In genomic region chr4:168848977-168849687, GRCh38 we compare ENCODE assay signal across 9 cellular contexts.
DNase-seq lines count a peak whose midpoint lies in the region; ATAC-seq and TF ChIP-seq lines count a peak whose summit lies in the region.
"Had no signal": no experiment of that assay in that cellular context is flagged by ENCODE, and none has a peak within 500 bp of the region (broad histone marks: within the 10 kb centered on the region; RNA-seq: fewer than 3 reads in every experiment).

No MANE protein-coding gene starts in this region.

- no peak overlapping the region for H2BK5ac ChIP-seq in mesendoderm (ENCODE audit: low read length)

- H2BK120ac ChIP-seq in mesendoderm (ENCODE audit: low read depth, low read length): no peak overlapping the region

- H4K5ac ChIP-seq in mesendoderm (ENCODE audit: low read length): no peak overlapping the region

- H3K4me1 ChIP-seq in duodenal mucosa (ENCODE audit: control insufficient read depth in 1 of 2, insufficient read depth in 2 of 2, low read length in 2 of 2) (peaks cover 18 to 19% of the 10 kb centered on the region in 2 donors), mesendoderm (ENCODE audit: control insufficient read depth, low read depth, low read length) (peaks cover 11% of the 10 kb centered on the region)

- H3K36me3 ChIP-seq in duodenal mucosa (ENCODE audit: control insufficient read depth in 1 of 2, insufficient read depth in 2 of 2, low read length in 2 of 2): peaks cover 0 to under 1% of the 10 kb centered on the region in 2 donors
- H3K36me3 ChIP-seq in mesendoderm (ENCODE audit: control insufficient read depth, insufficient read depth, low read length): no peaks in the 10 kb centered on the region

- peak overlapping the region; percentile 36 for H2BK15ac ChIP-seq in mesendoderm (replicated peaks; ENCODE audit: low read depth)

- no peaks in the 10 kb centered on the region for H3K9me3 Mint-ChIP-seq in activated CD4-positive, alpha-beta T cell treated with anti-CD3 and anti-CD28 coated beads, Interleukin-2, amount 10 ng/mL, durations not matched to agents 24 days and 14 days
- H3K9me3 Mint-ChIP-seq in activated CD4-positive, alpha-beta T cell treated with anti-CD3 and anti-CD28 coated beads for 36 hours (ENCODE audit: low read depth): no peaks in the 10 kb centered on the region
- H3K9me3 Mint-ChIP-seq in type B pancreatic cell (no peaks in the 10 kb centered on the region), endothelial cell (ENCODE audit: unreplicated experiment) (no peaks in the 10 kb centered on the region)

- H3K4me3 ChIP-seq in duodenal mucosa (ENCODE audit: low read depth in 1 of 2, low read length in 2 of 2): peak overlapping the region; percentile 31 to 33
- H3K4me3 ChIP-seq in mesendoderm (ENCODE audit: low read length): no peak overlapping the region

- no peak overlapping the region for H3K18ac ChIP-seq in mesendoderm (ENCODE audit: low read length)

- no peak overlapping the region for H2AK5ac ChIP-seq in mesendoderm (ENCODE audit: low read length)

- H3K4ac ChIP-seq in mesendoderm (ENCODE audit: low read depth, low read length): no peak overlapping the region

- H4K8ac ChIP-seq in mesendoderm (ENCODE audit: low read depth, low read length): no peak overlapping the region

- peak overlapping the region; percentile 22 for H3K4me3 Mint-ChIP-seq in activated CD4-positive, alpha-beta T cell treated with anti-CD3 and anti-CD28 coated beads, Interleukin-2, amount 10 ng/mL, durations not matched to agents 24 days and 14 days
- H3K4me3 Mint-ChIP-seq in activated CD4-positive, alpha-beta T cell treated with anti-CD3 and anti-CD28 coated beads for 36 hours: no peak overlapping the region
- H3K4me3 Mint-ChIP-seq in type B pancreatic cell (peak overlapping the region; percentile 72), endothelial cell (ENCODE audit: unreplicated experiment) (no peak overlapping the region)

- no peak overlapping the region for H3K56ac ChIP-seq in mesendoderm (ENCODE audit: low read length)

- H3K9me3 ChIP-seq in duodenal mucosa (ENCODE audit: control insufficient read depth in 1 of 2, low read length in 2 of 2): no peaks in the 10 kb centered on the region

- H3K4me1 Mint-ChIP-seq in activated CD4-positive, alpha-beta T cell treated with anti-CD3 and anti-CD28 coated beads, Interleukin-2, amount 10 ng/mL, durations not matched to agents 24 days and 14 days: peaks cover 23% of the 10 kb centered on the region
- H3K4me1 Mint-ChIP-seq in activated CD4-positive, alpha-beta T cell treated with anti-CD3 and anti-CD28 coated beads for 36 hours: peaks cover 18% of the 10 kb centered on the region
- peaks cover 54% of the 10 kb centered on the region for H3K4me1 Mint-ChIP-seq in type B pancreatic cell (ENCODE audit: unreplicated experiment)
- peaks cover 32% of the 10 kb centered on the region for H3K4me1 Mint-ChIP-seq in endothelial cell (ENCODE audit: unreplicated experiment)

- H3K27me3 Mint-ChIP-seq in activated CD4-positive, alpha-beta T cell treated with anti-CD3 and anti-CD28 coated beads, Interleukin-2, amount 10 ng/mL, durations not matched to agents 24 days and 14 days: peaks cover 2% of the 10 kb centered on the region
- H3K27me3 Mint-ChIP-seq in activated CD4-positive, alpha-beta T cell treated with anti-CD3 and anti-CD28 coated beads for 36 hours: peaks cover 5% of the 10 kb centered on the region
- H3K27me3 Mint-ChIP-seq in type B pancreatic cell (no peaks in the 10 kb centered on the region), endothelial cell (ENCODE audit: unreplicated experiment) (no peaks in the 10 kb centered on the region)

- TF ChIP-seq CTCF in type B pancreatic cell (conservative IDR thresholded peaks at IDR 0.05) (no peak), endothelial cell (IDR thresholded peaks at IDR 0.05; ENCODE audit: unreplicated experiment) (no peak)

- POLR2A ChIA-PET in activated CD4-positive, alpha-beta T cell treated with anti-CD3 and anti-CD28 coated beads for 36 hours (lab: Charles Lee): no interaction called here

- H3K27me3 ChIP-seq in duodenal mucosa (ENCODE audit: control insufficient read depth in 1 of 2, insufficient read depth in 2 of 2, low read length in 2 of 2) (no peaks in the 10 kb centered on the region), mesendoderm (ENCODE audit: insufficient read depth, low read length, poor library complexity) (no peaks in the 10 kb centered on the region)

- CTCF ChIA-PET in activated CD4-positive, alpha-beta T cell treated with anti-CD3 and anti-CD28 coated beads for 36 hours (lab: Charles Lee): interaction anchor here (0.8 to 1.6 kb wide), 2 partner anchors 12 to 15 kb away, joined by 4 read pairs; no protein-coding TSS in a partner anchor

- no peak overlapping the region for H3K27ac Mint-ChIP-seq in activated CD4-positive, alpha-beta T cell treated with anti-CD3 and anti-CD28 coated beads, Interleukin-2, amount 10 ng/mL, durations not matched to agents 24 days and 14 days
- no peak overlapping the region for H3K27ac Mint-ChIP-seq in activated CD4-positive, alpha-beta T cell treated with anti-CD3 and anti-CD28 coated beads for 36 hours
- peak overlapping the region; percentile 75 for H3K27ac Mint-ChIP-seq in type B pancreatic cell
- no peak overlapping the region for H3K27ac Mint-ChIP-seq in endothelial cell (ENCODE audit: unreplicated experiment)

- no CpG with 5 or more reads among the region's 11 CpGs for WGBS in mesendoderm (ENCODE audit: extremely low coverage, insufficient coverage, low lambda C conversion rate)

- H3K79me1 ChIP-seq in mesendoderm (ENCODE audit: low read length): no peaks in the 10 kb centered on the region

- no peak for DNase-seq in activated CD4-positive, alpha-beta T cell treated with anti-CD3 and anti-CD28 coated beads, Interleukin-2, amount 10 ng/mL, durations not matched to agents 24 days and 14 days
- no peak for DNase-seq in activated CD4-positive, alpha-beta T cell treated with anti-CD3 and anti-CD28 coated beads for 36 hours
- DNase-seq in mesendoderm (peak; percentile 84), type B pancreatic cell (ENCODE audit: extremely low spot score, unreplicated experiment) (no peak), mucosa of gallbladder (ENCODE audit: low spot score) (no peak), endothelial cell (ENCODE audit: low spot score) (no peak)
- DNase-seq: NCI-H187 treated with DMSO at 0.1 percent for 48 hours had no signal

- intact Hi-C loops in activated CD4-positive, alpha-beta T cell treated with anti-CD3 and anti-CD28 coated beads, Interleukin-2, amount 10 ng/mL, durations not matched to agents 24 days and 14 days (cut with micrococcal nuclease): no loop called here
- intact Hi-C loops in activated CD4-positive, alpha-beta T cell treated with anti-CD3 and anti-CD28 coated beads for 36 hours (cut with DNase I, micrococcal nuclease): no loop called here

- peaks cover 5% of the 10 kb centered on the region for H3K36me3 Mint-ChIP-seq in activated CD4-positive, alpha-beta T cell treated with anti-CD3 and anti-CD28 coated beads, Interleukin-2, amount 10 ng/mL, durations not matched to agents 24 days and 14 days (ENCODE audit: low read depth)
- no peaks in the 10 kb centered on the region for H3K36me3 Mint-ChIP-seq in activated CD4-positive, alpha-beta T cell treated with anti-CD3 and anti-CD28 coated beads for 36 hours (ENCODE audit: low read depth)
- peaks cover 20% of the 10 kb centered on the region for H3K36me3 Mint-ChIP-seq in type B pancreatic cell
- no peaks in the 10 kb centered on the region for H3K36me3 Mint-ChIP-seq in endothelial cell (ENCODE audit: low read depth, unreplicated experiment)

- no peak for ATAC-seq in activated CD4-positive, alpha-beta T cell treated with anti-CD3 and anti-CD28 coated beads for 36 hours
- ATAC-seq in GM21619 (IDR thresholded peaks at IDR 0.05; ENCODE audit: unreplicated experiment): no peak

- H3K79me2 ChIP-seq in mesendoderm (ENCODE audit: control insufficient read depth, insufficient read depth, low read length): no peaks in the 10 kb centered on the region

- no peak overlapping the region for H3K9ac ChIP-seq in duodenal mucosa (ENCODE audit: low read depth in 1 of 2, low read length in 2 of 2)
- H3K9ac ChIP-seq in mesendoderm (ENCODE audit: low read length): no peak overlapping the region

- no peak overlapping the region for H3K4me2 ChIP-seq in mesendoderm (ENCODE audit: low read length)

- no peak overlapping the region for H3K23ac ChIP-seq in mesendoderm (ENCODE audit: low read length)

- H3K27ac ChIP-seq in duodenal mucosa (ENCODE audit: low read depth, low read length): no peak overlapping the region
- H3K27ac ChIP-seq in mesendoderm (ENCODE audit: low read depth, low read length): no peak overlapping the region

Comparison
In these comparisons a context has a peak if more than half of its experiments do, and no peak if none do; other contexts are left out.
1. H3K4me3 Mint-ChIP-seq: peak in activated CD4-positive, alpha-beta T cell treated with anti-CD3 and anti-CD28 coated beads, Interleukin-2, amount 10 ng/mL, durations not matched to agents 24 days and 14 days (single experiment) and type B pancreatic cell (single experiment); none in activated CD4-positive, alpha-beta T cell treated with anti-CD3 and anti-CD28 coated beads for 36 hours (single experiment) and endothelial cell (single experiment).